ENCODE assay signal across 9 cellular contexts in genomic region chr1:71068325-71069240, GRCh38. TPM values are rescaled to one million over a fixed set of nuclear protein-coding genes. Genes with fewer than 3 reads are reported as not detected.
DNase-seq lines count a peak whose midpoint lies in the region; ATAC-seq and TF ChIP-seq lines count a peak whose summit lies in the region.
"Had no signal": no experiment of that assay in that cellular context is flagged by ENCODE, and none has a peak within 500 bp of the region (broad histone marks: within the 10 kb centered on the region; RNA-seq: fewer than 3 reads in every experiment).

No MANE protein-coding gene starts in this region.

- peak overlapping the region; percentile 18 for H3K27ac ChIP-seq in A673 (ENCODE audit: low read depth, low read length, poor library complexity, severe bottlenecking)

- POLR2A ChIA-PET in A673 (lab: Charles Lee; ENCODE audit: low non-redundant PET) = no interaction called here

- TF ChIP-seq CTCF in A673 (conservative IDR thresholded peaks at IDR 0.05; ENCODE audit: low read depth, low read length) (no peak), LNCaP clone FGC (IDR thresholded peaks at IDR 0.05; ENCODE audit: control insufficient read depth, extremely low read depth, insufficient read depth) (no peak)

- CTCF ChIA-PET in A673 (lab: Charles Lee) = no interaction called here

- DNase-seq in A673 (ENCODE audit: low spot score) (no peak), LNCaP clone FGC (ENCODE audit: low read depth) (peak; percentile 80), UCSD-AML1 (lab: John Stamatoyannopoulos, UW; ENCODE audit: unreplicated experiment) (no peak), NCI-H1930 (lab: John Stamatoyannopoulos, UW) (no peak), cerebellum (ENCODE audit: low spot score) (no peak)
- DNase-seq: posterior cingulate gyrus had no signal

- H3K4me3 ChIP-seq in A673 (ENCODE audit: low read depth, low read length, poor library complexity, severe bottlenecking) (no peak overlapping the region), LNCaP clone FGC (ENCODE audit: low read depth, low read length) (no peak overlapping the region)

- H3K27me3 ChIP-seq in A673 (replicated peaks; ENCODE audit: insufficient read depth, low read depth, low read length, poor library complexity) = no peaks in the 10 kb centered on the region

- H3K9me3 ChIP-seq in A673 (ENCODE audit: low read depth, low read length, poor library complexity, severe bottlenecking) = no peaks in the 10 kb centered on the region

- no TSS peak for BruUV-seq in A673 (replicated peaks; lab: Mats Ljungman, UMichigan)

- H3K36me3 ChIP-seq in A673 (ENCODE audit: insufficient read depth, low read length, poor library complexity, severe bottlenecking) = peaks cover 100% of the 10 kb centered on the region

- no peaks in the 10 kb centered on the region for H3K4me1 ChIP-seq in A673 (ENCODE audit: insufficient read depth, low read length, poor library complexity, severe bottlenecking)

- ATAC-seq in GM18907 (IDR thresholded peaks at IDR 0.05; ENCODE audit: unreplicated experiment) = peak; percentile 88
- peak; percentile 88 for ATAC-seq in HG02840 (IDR thresholded peaks at IDR 0.05; ENCODE audit: low FRiP score, unreplicated experiment)
- ATAC-seq in HG02571 (IDR thresholded peaks at IDR 0.05; ENCODE audit: unreplicated experiment) = no peak

- intact Hi-C loops in A673 (cut with micrococcal nuclease; ENCODE audit: unreplicated experiment) = no loop called here

RNA-seq across cellular contexts. Expression of gene ZRANB2, which starts 12.3 kb away (rescaled TPM):
- total RNA-seq in A673 (2021) = 112 and 113 TPM in 2 replicates
- 86.8 TPM for total RNA-seq in cerebellum

RNA-seq across cellular contexts. Expression of gene PTGER3, which starts 21.0 kb away (rescaled TPM):
- total RNA-seq in A673 (2021) = 96.0 and 107 TPM in 2 replicates
- total RNA-seq in cerebellum = 44.7 TPM
